18 cellular contexts compared by ENCODE assay signal in genomic region chrX:66020578-66021406, GRCh38. TPM values are rescaled to one million over a fixed set of nuclear protein-coding genes. Genes with fewer than 3 reads are reported as not detected.
A peak's percentile ranks its signal among the peaks of the same experiment; 100 is the strongest.
DNase-seq lines count a peak whose midpoint lies in the region; ATAC-seq, FAIRE-seq and TF ChIP-seq lines count a peak whose summit lies in the region.
"Had no signal": no experiment of that assay in that cellular context is flagged by ENCODE, and none has a peak within 500 bp of the region (broad histone marks: within the 10 kb centered on the region; RNA-seq: fewer than 3 reads in every experiment).

No MANE protein-coding gene starts in this region.

- no peak for TF ChIP-seq CTCF in lower lobe of right lung (IDR thresholded peaks at IDR 0.05)

- no peaks in the 10 kb centered on the region for H3K27me3 ChIP-seq in lower lobe of right lung (ENCODE audit: low read depth)
- no peaks in the 10 kb centered on the region for H3K27me3 ChIP-seq in small intestine (ENCODE audit: control insufficient read depth in 2 of 2, insufficient read depth in 2 of 2, low read length in 2 of 2)
- H3K27me3 ChIP-seq: colonic mucosa, upper lobe of left lung had no signal

- H3K9me3 ChIP-seq in lower lobe of right lung: no peaks in the 10 kb centered on the region
- H3K9me3 ChIP-seq in small intestine (ENCODE audit: control insufficient read depth, low read depth): no peaks in the 10 kb centered on the region
- H3K9me3 ChIP-seq: colonic mucosa, upper lobe of left lung had no signal

- H3K27ac Mint-ChIP-seq in T-helper 2 cell treated with Interferon-gamma antibody and Interleukin-4, amounts not matched to agents 5 μg/mL and 100 μg/mL, for 36 hours: peak overlapping the region; percentile 69

- WGBS in small intestine, 3 donors: 65 to 76% (median 75%) methylated on average over 11 of the region's 11 CpGs

- H3K27me3 Mint-ChIP-seq in T-helper 2 cell treated with Interferon-gamma antibody and Interleukin-4, amounts not matched to agents 5 μg/mL and 100 μg/mL, for 36 hours (ENCODE audit: low read depth): no peaks in the 10 kb centered on the region

- H3K4me1 ChIP-seq in lower lobe of right lung: no peaks in the 10 kb centered on the region
- no peaks in the 10 kb centered on the region for H3K4me1 ChIP-seq in small intestine (ENCODE audit: control insufficient read depth in 2 of 2, insufficient read depth in 1 of 2, low read depth in 1 of 2, low read length in 1 of 2)
- H3K4me1 ChIP-seq: colonic mucosa, upper lobe of left lung had no signal

- peaks cover 61% of the 10 kb centered on the region for H3K4me1 Mint-ChIP-seq in T-helper 2 cell treated with Interferon-gamma antibody and Interleukin-4, amounts not matched to agents 5 μg/mL and 100 μg/mL, for 36 hours (ENCODE audit: low read depth)

- H3K27ac ChIP-seq in lower lobe of right lung (no peak overlapping the region), small intestine (ENCODE audit: low read depth in 1 of 2, low read length in 1 of 2) (no peak overlapping the region), caudate nucleus (ENCODE audit: low read depth, low read length) (no peak overlapping the region)
- H3K27ac ChIP-seq: colonic mucosa had no signal

- intact Hi-C loops in lower lobe of right lung (cut with DNase I): no loop called here

- peak; percentile 36 for ATAC-seq in GM19455 (IDR thresholded peaks at IDR 0.05; ENCODE audit: unreplicated experiment)
- peak; percentile 15 to 41 for ATAC-seq in lower lobe of right lung
- ATAC-seq: esophagus mucosa, Right ventricle myocardium inferior had no signal

- H3K4me3 ChIP-seq in lower lobe of right lung (no peak overlapping the region), small intestine (ENCODE audit: low read depth in 1 of 2, low read length in 2 of 2) (no peak overlapping the region)
- H3K4me3 ChIP-seq: colonic mucosa, lung, upper lobe of left lung had no signal

- H3K36me3 Mint-ChIP-seq in T-helper 2 cell treated with Interferon-gamma antibody and Interleukin-4, amounts not matched to agents 5 μg/mL and 100 μg/mL, for 36 hours (ENCODE audit: low read depth): peaks cover 32% of the 10 kb centered on the region

- no peak for FAIRE-seq in small intestine (lab: Jason Lieb, UNC)
- FAIRE-seq: D721Med had no signal

- no peak for DNase-seq in T-helper 2 cell treated with Interferon-gamma antibody and Interleukin-4, amounts not matched to agents 5 μg/mL and 100 μg/mL, for 36 hours (ENCODE audit: low spot score)
- DNase-seq in T-helper 2 cell (no peak), SIG-M5 treated with dmso at 0.1 percent for 504 hours (lab: John Stamatoyannopoulos, UW; ENCODE audit: unreplicated experiment) (peak; percentile 79), lower lobe of right lung (no peak), small intestine (no peak), caudate nucleus (lab: John Stamatoyannopoulos, UW) (no peak)
- no peak for DNase-seq in central memory CD4-positive, alpha-beta T cell
- DNase-seq: activated CD4-positive, alpha-beta T cell treated with anti-CD3 and anti-CD28 coated beads for 4 hours; colonic mucosa; NCI-H524; occipital lobe; upper lobe of left lung had no signal

- H3K36me3 ChIP-seq in lower lobe of right lung: no peaks in the 10 kb centered on the region
- H3K36me3 ChIP-seq in small intestine (ENCODE audit: control insufficient read depth in 2 of 2, insufficient read depth in 2 of 2, low read length in 2 of 2): no peaks in the 10 kb centered on the region
- H3K36me3 ChIP-seq: colonic mucosa, upper lobe of left lung had no signal

- H3K4me3 Mint-ChIP-seq in T-helper 2 cell treated with Interferon-gamma antibody and Interleukin-4, amounts not matched to agents 5 μg/mL and 100 μg/mL, for 36 hours: peak overlapping the region; percentile 60

- no peaks in the 10 kb centered on the region for H3K9me3 Mint-ChIP-seq in T-helper 2 cell treated with Interferon-gamma antibody and Interleukin-4, amounts not matched to agents 5 μg/mL and 100 μg/mL, for 36 hours

RNA-seq across cellular contexts. Expression of gene VSIG4, which starts 19.1 kb away (rescaled TPM):
- total RNA-seq in lower lobe of right lung: 569 TPM
- 10 to 100 TPM in 2 of 3 donors, 1 to 10 TPM in 1; 5.6 to 90.1 (median 19.7) TPM for polyA plus RNA-seq in small intestine
- total RNA-seq: A172 had no signal
